Comparison of ENCODE assay signal across 17 cellular contexts in genomic region chr13:34867590-34867989, GRCh38.
A peak's percentile ranks its signal among the peaks of the same experiment; 100 is the strongest.
DNase-seq lines count a peak whose midpoint lies in the region; FAIRE-seq and TF ChIP-seq lines count a peak whose summit lies in the region.
"Had no signal": no experiment of that assay in that cellular context is flagged by ENCODE, and none has a peak within 500 bp of the region (broad histone marks: within the 10 kb centered on the region; RNA-seq: fewer than 3 reads in every experiment).

No MANE protein-coding gene starts in this region.

- TF ChIP-seq CTCF in HFFc6 (IDR thresholded peaks at IDR 0.05) (no peak), brain (conservative IDR thresholded peaks at IDR 0.05) (no peak), mesothelial cell of epicardium (IDR thresholded peaks at IDR 0.05; ENCODE audit: unreplicated experiment) (no peak)

- DNase-seq in Ammon's horn (ENCODE audit: low spot score): peak; percentile 13
- peak; percentile 46 for DNase-seq in HFFc6
- no peak for DNase-seq in mesothelial cell of epicardium (ENCODE audit: low spot score in 2 of 2, unreplicated experiment in 2 of 2)
- DNase-seq in SW480 (ENCODE audit: low spot score): no peak
- no peak for DNase-seq in GM12892 (ENCODE audit: insufficient read length)
- no peak for DNase-seq in NCI-H510A (lab: John Stamatoyannopoulos, UW)
- DNase-seq in NCI-H1105 treated with DMSO at 0.1 percent for 48 hours (lab: John Stamatoyannopoulos, UW): no peak
- DNase-seq: CD4-positive, alpha-beta T cell; glutamatergic neuron; lower lobe of right lung; NCI-H1930; pancreas; stimulated activated CD4-positive, alpha-beta T cell treated with anti-CD3 and anti-CD28 coated beads, Interleukin-4, amount 100 ng/mL, for 4 hours; T-helper 2 cell had no signal

- no peaks in the 10 kb centered on the region for H3K27me3 Mint-ChIP-seq in HFFc6 (ENCODE audit: insufficient read depth)
- H3K27me3 Mint-ChIP-seq in brain: no peaks in the 10 kb centered on the region
- no peaks in the 10 kb centered on the region for H3K27me3 Mint-ChIP-seq in mesothelial cell of epicardium (ENCODE audit: low read depth)

- FAIRE-seq in GM12892 (lab: Jason Lieb, UNC): no peak
- FAIRE-seq: pancreas had no signal

- H3K9me3 Mint-ChIP-seq in HFFc6: peaks cover 3% of the 10 kb centered on the region; the same call in 1 of the 2 replicates
- no peaks in the 10 kb centered on the region for H3K9me3 Mint-ChIP-seq in brain
- H3K9me3 Mint-ChIP-seq in mesothelial cell of epicardium: no peaks in the 10 kb centered on the region
- H3K9me3 Mint-ChIP-seq: activated naive CD4-positive, alpha-beta T cell treated with anti-CD3 and anti-CD28 coated beads, Interleukin-2, amount 50 U/mL, for 72 hours; CD4-positive, alpha-beta T cell; stimulated activated naive CD8-positive, alpha-beta T cell treated with anti-CD3 and anti-CD28 coated beads, Interleukin-15, Interleukin-2, amounts not matched to agents 100 ng/mL and 50 ng/mL, for 24 hours had no signal

- H3K4me3 Mint-ChIP-seq in HFFc6 (no peak overlapping the region), brain (no peak overlapping the region), mesothelial cell of epicardium (no peak overlapping the region)
- H3K4me3 Mint-ChIP-seq: CD4-positive, alpha-beta T cell; stimulated activated naive CD8-positive, alpha-beta T cell treated with anti-CD3 and anti-CD28 coated beads, Interleukin-15, Interleukin-2, amounts not matched to agents 100 ng/mL and 50 ng/mL, for 24 hours had no signal

- H3K27ac Mint-ChIP-seq in HFFc6 (peak overlapping the region; percentile 13; the same call in 1 of the 2 replicates), brain (peak overlapping the region in 3 of 5 experiments; percentile 16 to 46 (median 16)), mesothelial cell of epicardium (peak overlapping the region; percentile 74)
- H3K27ac Mint-ChIP-seq: activated naive CD4-positive, alpha-beta T cell treated with anti-CD3 and anti-CD28 coated beads, Interleukin-2, amount 50 U/mL, for 72 hours; CD4-positive, alpha-beta T cell; stimulated activated naive CD8-positive, alpha-beta T cell treated with anti-CD3 and anti-CD28 coated beads, Interleukin-15, Interleukin-2, amounts not matched to agents 100 ng/mL and 50 ng/mL, for 24 hours had no signal

- H3K4me1 Mint-ChIP-seq in HFFc6 (ENCODE audit: low read depth) (peaks cover 31% of the 10 kb centered on the region; the same call in 1 of the 2 replicates), brain (peaks cover 36% of the 10 kb centered on the region), mesothelial cell of epicardium (peaks cover 45% of the 10 kb centered on the region)

- H3K36me3 Mint-ChIP-seq in HFFc6 (ENCODE audit: low read depth): no peaks in the 10 kb centered on the region
- no peaks in the 10 kb centered on the region for H3K36me3 Mint-ChIP-seq in brain
- H3K36me3 Mint-ChIP-seq in mesothelial cell of epicardium: no peaks in the 10 kb centered on the region
- H3K36me3 Mint-ChIP-seq: activated naive CD4-positive, alpha-beta T cell treated with anti-CD3 and anti-CD28 coated beads, Interleukin-2, amount 50 U/mL, for 72 hours had no signal

- no peak for TF ChIP-seq POLR2A in GM12892 (IDR thresholded peaks at IDR 0.05; ENCODE audit: low read depth, low read length)

Comparison
In these comparisons a context has a peak if more than half of its experiments do, and no peak if none do; other contexts are left out.
1. DNase-seq: peak in Ammon's horn (single experiment) and HFFc6 (single experiment); none in mesothelial cell of epicardium (0 of 2), SW480 (single experiment), GM12892 (single experiment), NCI-H510A (single experiment) and NCI-H1105 treated with DMSO at 0.1 percent for 48 hours (single experiment).
2. H3K27ac Mint-ChIP-seq: peak in every context shown above with its lines; median percentile 74 in mesothelial cell of epicardium; 16 in brain; 13 in HFFc6.